ENCODE assay signal across 8 cellular contexts in genomic region chr21:43585924-43586411, GRCh38.
DNase-seq lines count a peak whose midpoint lies in the region; ATAC-seq and TF ChIP-seq lines count a peak whose summit lies in the region.

No MANE protein-coding gene starts in this region.

- DNase-seq in AG09309 (ENCODE audit: low read depth) (peak; percentile 98), MV-4-11 (lab: John Stamatoyannopoulos, UW) (peak; percentile 40), epithelial cell of proximal tubule (ENCODE audit: low read depth) (peak; percentile 99), NCI-H526 (lab: John Stamatoyannopoulos, UW) (no peak), NCI-H1417 (lab: John Stamatoyannopoulos, UW) (no peak)
- no peak for DNase-seq in activated CD4-positive, alpha-beta T cell treated with anti-CD3 and anti-CD28 coated beads for 1 hour

- peak overlapping the region in 1 of 3 experiments; percentile 2 for H3K4me3 Mint-ChIP-seq in nephron

- H3K27me3 Mint-ChIP-seq in nephron (ENCODE audit: low read depth) = no peaks in the 10 kb centered on the region

- H3K27ac Mint-ChIP-seq in nephron = peak overlapping the region; percentile 70 to 83 (median 81)

- H3K36me3 Mint-ChIP-seq in nephron (ENCODE audit: low read depth) = no peaks in the 10 kb centered on the region

- TF ChIP-seq CTCF in AG09309 (IDR thresholded peaks at IDR 0.05; ENCODE audit: control insufficient read depth, insufficient read depth, low read depth, low read length, missing control alignments) = no peak
- TF ChIP-seq CTCF in epithelial cell of proximal tubule (conservative IDR thresholded peaks at IDR 0.05; ENCODE audit: low read depth, low read length) = no peak
- TF ChIP-seq CTCF in nephron (IDR thresholded peaks at IDR 0.05; ENCODE audit: unreplicated experiment in 3 of 3) = no peak

- peaks cover 25% of the 10 kb centered on the region for H3K4me1 Mint-ChIP-seq in nephron

- ATAC-seq in HG02763 (IDR thresholded peaks at IDR 0.05; ENCODE audit: unreplicated experiment) = no peak

- H3K9me3 Mint-ChIP-seq in nephron = no peaks in the 10 kb centered on the region

- H3K4me3 ChIP-seq in AG09309 (ENCODE audit: control insufficient read depth, low read depth, low read length) (no peak overlapping the region), epithelial cell of proximal tubule (ENCODE audit: low read depth, low read length) (no peak overlapping the region)

Comparison
In these comparisons a context has a peak if more than half of its experiments do, and no peak if none do; other contexts are left out.
1. DNase-seq: peak in AG09309 (single experiment), MV-4-11 (single experiment) and epithelial cell of proximal tubule (single experiment); none in NCI-H526 (0 of 2), NCI-H1417 (0 of 3) and activated CD4-positive, alpha-beta T cell treated with anti-CD3 and anti-CD28 coated beads for 1 hour (single experiment).